9 cellular contexts compared by ENCODE assay signal in the genomic region with DNA sequence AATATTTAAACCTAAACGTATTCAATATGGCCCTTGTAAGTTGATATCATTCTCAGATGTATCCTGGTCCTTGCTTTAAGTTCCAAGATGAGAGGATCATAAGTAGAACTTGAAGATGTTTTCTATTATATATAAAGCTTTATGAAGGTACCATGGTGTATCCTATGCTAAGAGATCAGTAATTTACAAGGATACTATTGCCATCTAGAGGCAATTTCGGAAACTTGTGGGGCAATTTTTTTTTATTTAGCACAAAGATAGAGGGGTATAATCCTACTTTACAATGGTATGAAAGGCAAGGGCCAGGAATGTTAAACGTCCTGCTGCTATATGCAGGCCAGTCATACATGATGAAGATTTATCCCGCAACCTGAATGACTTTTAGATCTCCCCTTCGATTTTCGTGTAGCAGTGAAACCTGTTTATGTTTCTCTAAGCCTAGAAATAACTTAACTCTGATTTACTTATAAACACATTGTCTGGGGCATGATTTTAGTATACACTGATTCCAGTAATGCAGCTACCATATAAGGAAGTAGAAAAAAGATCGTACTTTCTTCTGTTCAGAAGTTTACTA. TPM values are rescaled to one million over a fixed set of nuclear protein-coding genes. Genes with fewer than 3 reads are reported as not detected.
DNase-seq lines count a peak whose midpoint lies in the region; ATAC-seq and TF ChIP-seq lines count a peak whose summit lies in the region.
"Had no signal": no experiment of that assay in that cellular context is flagged by ENCODE, and none has a peak within 500 bp of the region (broad histone marks: within the 10 kb centered on the region; RNA-seq: fewer than 3 reads in every experiment).

No MANE protein-coding gene starts in this region.

- intact Hi-C loops in testis (cut with DNase I; ENCODE audit: low total_unique reads), result loop anchor here (5.0 kb wide), 1 partner anchor 130 kb away; no protein-coding TSS in a partner anchor

- H3K27me3 Mint-ChIP-seq in WTC11 (ENCODE audit: low read depth), result no peaks in the 10 kb centered on the region

- 14% methylated on average over 7 of the region's 7 CpGs for WGBS in hepatocyte (ENCODE audit: low lambda C conversion rate, missing lambda C conversion rate)
- WGBS in testis, 2 donors, result 13 to 17% methylated on average over 7 of the region's 7 CpGs

- peak; percentile 64 for ATAC-seq in HG02588 (IDR thresholded peaks at IDR 0.05; ENCODE audit: unreplicated experiment)
- peak; percentile 92 for ATAC-seq in WTC11

- no peaks in the 10 kb centered on the region for H3K9me3 Mint-ChIP-seq in WTC11

- H3K4me3 ChIP-seq in hepatocyte (no peak overlapping the region), testis (no peak overlapping the region)

- H3K9me3 ChIP-seq in hepatocyte (ENCODE audit: low read depth) (no peaks in the 10 kb centered on the region), testis (no peaks in the 10 kb centered on the region)

- H3K9me2 ChIP-seq in hepatocyte (replicated peaks; ENCODE audit: insufficient read depth), result no peaks in the 10 kb centered on the region

- TF ChIP-seq CTCF in WTC11 (IDR thresholded peaks at IDR 0.05) (peak; percentile 21; the same call in 1 of the 2 replicates), hepatocyte (IDR thresholded peaks at IDR 0.05; ENCODE audit: poor library complexity) (peak; percentile 67), testis (IDR thresholded peaks at IDR 0.05) (peak in 2 of 3 experiments; percentile 19 to 48)

- H3K27ac Mint-ChIP-seq in WTC11, result no peak overlapping the region

- DNase-seq in SIG-M5 treated with dmso at 0.1 percent for 504 hours (lab: John Stamatoyannopoulos, UW; ENCODE audit: unreplicated experiment) (peak; percentile 46), SIG-M5 (lab: John Stamatoyannopoulos, UW) (no peak), NCI-H1092 (lab: John Stamatoyannopoulos, UW) (peak; percentile 5), WTC11 (ENCODE audit: low spot score) (no peak), hepatocyte (ENCODE audit: low spot score) (peak; percentile 32), testis (no peak), NK-92 (lab: John Stamatoyannopoulos, UW; ENCODE audit: unreplicated experiment) (no peak)

- H3K79me2 ChIP-seq in hepatocyte, result no peaks in the 10 kb centered on the region

- POLR2A ChIA-PET in WTC11 (lab: Charles Lee), result interaction anchor here (0.5 kb wide), 1 partner anchor 370 kb away, joined by 3 read pairs; no protein-coding TSS in a partner anchor

- CTCF ChIA-PET in WTC11 (lab: Charles Lee), result interaction anchor here (0.5 to 3.3 kb wide), 17 partner anchors 13 to 332 kb away, joined by 3 to 23 read pairs (median 3); a partner anchor contains a TSS

- no peaks in the 10 kb centered on the region for H3K4me1 ChIP-seq in hepatocyte (ENCODE audit: insufficient read depth)
- H3K4me1 ChIP-seq in testis, result no peaks in the 10 kb centered on the region

- no peak overlapping the region for H3K4me3 Mint-ChIP-seq in WTC11

- TF ChIP-seq POLR2A in testis (IDR thresholded peaks at IDR 0.05), result no peak

- no peaks in the 10 kb centered on the region for H4K20me1 ChIP-seq in hepatocyte (ENCODE audit: insufficient read depth, poor library complexity, severe bottlenecking)

- H3K4me1 Mint-ChIP-seq in WTC11, result peaks cover 3% of the 10 kb centered on the region; the same call in 1 of the 2 replicates

- H3K4me2 ChIP-seq in hepatocyte, result no peak overlapping the region

- H3K36me3 Mint-ChIP-seq in WTC11, result no peaks in the 10 kb centered on the region

- no peak overlapping the region for H2AFZ ChIP-seq in hepatocyte

- H3K27me3 ChIP-seq in hepatocyte, result no peaks in the 10 kb centered on the region
- no peaks in the 10 kb centered on the region for H3K27me3 ChIP-seq in testis

- H3K36me3 ChIP-seq in hepatocyte (replicated peaks; ENCODE audit: insufficient read depth, low read depth) (no peaks in the 10 kb centered on the region), testis (ENCODE audit: low read depth, missing control alignments) (no peaks in the 10 kb centered on the region)

- H3K27ac ChIP-seq in hepatocyte, result no peak overlapping the region
- H3K27ac ChIP-seq in testis, result no peak overlapping the region

TF ChIP-seq in WTC11, 78 proteins besides CTCF, POLR2A, EP300 and RAD21:
- TF ChIP-seq, protein P1, sequence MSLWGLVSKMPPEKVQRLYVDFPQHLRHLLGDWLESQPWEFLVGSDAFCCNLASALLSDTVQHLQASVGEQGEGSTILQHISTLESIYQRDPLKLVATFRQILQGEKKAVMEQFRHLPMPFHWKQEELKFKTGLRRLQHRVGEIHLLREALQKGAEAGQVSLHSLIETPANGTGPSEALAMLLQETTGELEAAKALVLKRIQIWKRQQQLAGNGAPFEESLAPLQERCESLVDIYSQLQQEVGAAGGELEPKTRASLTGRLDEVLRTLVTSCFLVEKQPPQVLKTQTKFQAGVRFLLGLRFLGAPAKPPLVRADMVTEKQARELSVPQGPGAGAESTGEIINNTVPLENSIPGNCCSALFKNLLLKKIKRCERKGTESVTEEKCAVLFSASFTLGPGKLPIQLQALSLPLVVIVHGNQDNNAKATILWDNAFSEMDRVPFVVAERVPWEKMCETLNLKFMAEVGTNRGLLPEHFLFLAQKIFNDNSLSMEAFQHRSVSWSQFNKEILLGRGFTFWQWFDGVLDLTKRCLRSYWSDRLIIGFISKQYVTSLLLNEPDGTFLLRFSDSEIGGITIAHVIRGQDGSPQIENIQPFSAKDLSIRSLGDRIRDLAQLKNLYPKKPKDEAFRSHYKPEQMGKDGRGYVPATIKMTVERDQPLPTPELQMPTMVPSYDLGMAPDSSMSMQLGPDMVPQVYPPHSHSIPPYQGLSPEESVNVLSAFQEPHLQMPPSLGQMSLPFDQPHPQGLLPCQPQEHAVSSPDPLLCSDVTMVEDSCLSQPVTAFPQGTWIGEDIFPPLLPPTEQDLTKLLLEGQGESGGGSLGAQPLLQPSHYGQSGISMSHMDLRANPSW (CRISPR knock-in tag; conservative IDR thresholded peaks at IDR 0.05; ENCODE audit: low read depth), result no peak
- TF ChIP-seq ESRRA (CRISPR knock-in tag; IDR thresholded peaks at IDR 0.05; ENCODE audit: borderline replicate concordance), result no peak
- no peak for TF ChIP-seq RORB (CRISPR knock-in tag; IDR thresholded peaks at IDR 0.05)
- no peak for TF ChIP-seq MYBL2 (CRISPR knock-in tag; IDR thresholded peaks at IDR 0.05)
- TF ChIP-seq SMAD4 (CRISPR knock-in tag; IDR thresholded peaks at IDR 0.05), result no peak
- no peak for TF ChIP-seq SOX15 (CRISPR knock-in tag; IDR thresholded peaks at IDR 0.05)
- TF ChIP-seq, protein P2, sequence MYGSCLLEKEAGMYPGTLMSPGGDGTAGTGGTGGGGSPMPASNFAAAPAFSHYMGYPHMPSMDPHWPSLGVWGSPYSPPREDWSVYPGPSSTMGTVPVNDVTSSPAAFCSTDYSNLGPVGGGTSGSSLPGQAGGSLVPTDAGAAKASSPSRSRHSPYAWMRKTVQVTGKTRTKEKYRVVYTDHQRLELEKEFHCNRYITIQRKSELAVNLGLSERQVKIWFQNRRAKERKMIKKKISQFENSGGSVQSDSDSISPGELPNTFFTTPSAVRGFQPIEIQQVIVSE (CRISPR knock-in tag; IDR thresholded peaks at IDR 0.05; ENCODE audit: borderline replicate concordance), result no peak

RNA-seq across cellular contexts. Expression of a gene that starts 2.5 kb away (rescaled TPM):
- total RNA-seq in WTC11 (2021) (not detected in 3 replicates), hepatocyte (not detected in 2 replicates), testis (10 to 100 TPM; 23.4 to 28.1 TPM)
- polyA plus RNA-seq in hepatocyte (not detected in 2 replicates), testis (ENCODE audit: insufficient read depth, low read depth, low replicate concordance) (92.2 TPM)
- total RNA-seq: urinary bladder had no signal
- polyA plus RNA-seq: urinary bladder had no signal

RNA-seq across cellular contexts. Expression of a gene that starts 49.4 kb away (rescaled TPM):
- total RNA-seq in WTC11 (2021) (6.9 to 9.9 TPM (median 9.6 TPM) in 3 replicates), hepatocyte (2.7 and 3.5 TPM in 2 replicates), testis (100 to 1,000 TPM in 1 of 2 donors, 10 to 100 TPM in 1; 53.1 to 132 TPM)
- polyA plus RNA-seq in hepatocyte (1.7 and 2.2 TPM in 2 replicates), testis (ENCODE audit: insufficient read depth, low read depth, low replicate concordance) (151 TPM)

Comparison
In these comparisons a context has a peak if more than half of its experiments do, and no peak if none do; other contexts are left out.
1. DNase-seq: peak in SIG-M5 treated with dmso at 0.1 percent for 504 hours (single experiment), NCI-H1092 (single experiment) and hepatocyte (single experiment); none in SIG-M5 (single experiment), WTC11 (single experiment), testis (single experiment) and NK-92 (single experiment).
2. RNA of a gene that starts 2.5 kb away (total RNA-seq): 23.4 to 28.1 TPM in testis; not detected in WTC11 and not detected in hepatocyte; every median in the first group is over 10 times any median in the second.
3. Peak in every context shown above with its lines, with median percentiles within 50 percentile points of each other: CTCF ChIP-seq.